34 cellular contexts compared by ENCODE assay signal in the genomic region with DNA sequence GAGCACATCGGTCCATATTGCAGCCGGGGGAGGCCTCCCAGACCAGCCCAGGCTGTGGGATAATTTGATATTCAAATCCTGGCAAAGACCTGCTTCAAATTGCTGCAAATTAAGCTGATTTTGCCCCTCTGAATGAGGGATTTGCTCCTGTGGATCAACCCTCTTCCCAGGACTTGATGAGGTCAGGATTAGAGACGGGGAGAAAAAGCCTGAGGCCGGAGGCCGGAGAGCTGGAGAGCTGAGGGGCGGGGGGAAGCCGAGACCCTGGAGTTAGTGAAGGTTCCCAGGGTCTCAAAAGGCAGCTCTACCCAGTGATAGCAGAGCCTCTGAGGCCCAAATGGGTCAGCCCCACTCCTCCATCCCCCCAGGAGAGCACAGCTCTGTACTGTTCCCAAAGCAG. TPM values are rescaled to one million over a fixed set of nuclear protein-coding genes. Genes with fewer than 3 reads are reported as not detected.
"Had no signal": no experiment of that assay in that cellular context is flagged by ENCODE, and none has a peak within 500 bp of the region (broad histone marks: within the 10 kb centered on the region; RNA-seq: fewer than 3 reads in every experiment).

No MANE protein-coding gene starts in this region.

- FAIRE-seq: K562 had no signal

- H3K4me1 ChIP-seq: Peyer's patch had no signal

- H3K4me3 ChIP-seq: K562, Peyer's patch had no signal

- H3K27ac ChIP-seq: Peyer's patch, RWPE1, VCaP had no signal

- H3K9me3 ChIP-seq: Peyer's patch had no signal

- ATAC-seq: activated CD8-positive, alpha-beta memory T cell treated with anti-CD3 and anti-CD28 coated beads, Interleukin-2, amount 10 ng/mL, durations not matched to agents 7 days and 5 days; activated naive CD8-positive, alpha-beta T cell treated with anti-CD3 and anti-CD28 coated beads, Interleukin-2, amount 50 U/mL, for 24 hours; K562; PC-3 had no signal

- DNase-seq: activated CD4-positive, alpha-beta memory T cell treated with anti-CD3 and anti-CD28 coated beads, Interleukin-2, amount 10 ng/mL, durations not matched to agents 7 days and 5 days; activated CD4-positive, alpha-beta T cell treated with anti-CD3 and anti-CD28 coated beads for 1 hour; activated CD4-positive, alpha-beta T cell treated with anti-CD3 and anti-CD28 coated beads for 48 hours; activated CD4-positive, CD25-positive, alpha-beta regulatory T cell; activated CD8-positive, alpha-beta memory T cell treated with anti-CD3 and anti-CD28 coated beads for 24 hours; activated CD8-positive, alpha-beta memory T cell treated with anti-CD3 and anti-CD28 coated beads, Interleukin-2, amount 10 ng/mL, durations not matched to agents 7 days and 5 days; activated CD8-positive, alpha-beta memory T cell treated with anti-CD3 and anti-CD28 coated beads, Interleukin-2, amount 50 U/mL, for 48 hours; activated effector memory CD4-positive, alpha-beta T cell treated with Interleukin-2 at 50 U/mL for 16 hours; activated naive CD4-positive, alpha-beta T cell treated with anti-CD3 and anti-CD28 coated beads, Interleukin-2, amount 10 ng/mL, durations not matched to agents 7 days and 5 days; activated naive CD8-positive, alpha-beta T cell treated with anti-CD3 and anti-CD28 coated beads, Interleukin-2, amount 50 U/mL, for 24 hours; activated T-cell treated with anti-CD3 and anti-CD28 coated beads, Interleukin-2, amount 50 U/mL, for 48 hours; anterior cingulate cortex; caudate nucleus; NCI-H1105 treated with DMSO at 0.1 percent for 48 hours; NCI-H1436; NCI-H1694; NCI-H1930; NCI-H2081 treated with DMSO at 0.1 percent for 48 hours; NCI-H345; NCI-H510A; NCI-H69; NK-92 treated with Interleukin-12 subunit alpha and Interleukin-12 subunit beta, amount 100 ng/mL, for 24 hours; PC-3; Peyer's patch; Right ventricle myocardium superior; SW 1271; T-helper 1 cell; T-helper 2 cell; T-helper 9 cell had no signal

- H3K36me3 ChIP-seq: Peyer's patch had no signal

RNA-seq across cellular contexts. Expression of a gene that starts 17.5 kb away (rescaled TPM):
- total RNA-seq: activated CD4-positive, alpha-beta memory T cell treated with anti-CD3 and anti-CD28 coated beads, Interleukin-2, amount 10 ng/mL, durations not matched to agents 7 days and 5 days; activated CD8-positive, alpha-beta memory T cell treated with anti-CD3 and anti-CD28 coated beads, Interleukin-2, amount 10 ng/mL, durations not matched to agents 7 days and 5 days; bronchial epithelial cell; M059J; PC-3; Peyer's patch; Right ventricle myocardium superior had no signal
- polyA plus RNA-seq: K562 had no signal
